Comparison of ENCODE assay signal across 8 cellular contexts in the genomic region with DNA sequence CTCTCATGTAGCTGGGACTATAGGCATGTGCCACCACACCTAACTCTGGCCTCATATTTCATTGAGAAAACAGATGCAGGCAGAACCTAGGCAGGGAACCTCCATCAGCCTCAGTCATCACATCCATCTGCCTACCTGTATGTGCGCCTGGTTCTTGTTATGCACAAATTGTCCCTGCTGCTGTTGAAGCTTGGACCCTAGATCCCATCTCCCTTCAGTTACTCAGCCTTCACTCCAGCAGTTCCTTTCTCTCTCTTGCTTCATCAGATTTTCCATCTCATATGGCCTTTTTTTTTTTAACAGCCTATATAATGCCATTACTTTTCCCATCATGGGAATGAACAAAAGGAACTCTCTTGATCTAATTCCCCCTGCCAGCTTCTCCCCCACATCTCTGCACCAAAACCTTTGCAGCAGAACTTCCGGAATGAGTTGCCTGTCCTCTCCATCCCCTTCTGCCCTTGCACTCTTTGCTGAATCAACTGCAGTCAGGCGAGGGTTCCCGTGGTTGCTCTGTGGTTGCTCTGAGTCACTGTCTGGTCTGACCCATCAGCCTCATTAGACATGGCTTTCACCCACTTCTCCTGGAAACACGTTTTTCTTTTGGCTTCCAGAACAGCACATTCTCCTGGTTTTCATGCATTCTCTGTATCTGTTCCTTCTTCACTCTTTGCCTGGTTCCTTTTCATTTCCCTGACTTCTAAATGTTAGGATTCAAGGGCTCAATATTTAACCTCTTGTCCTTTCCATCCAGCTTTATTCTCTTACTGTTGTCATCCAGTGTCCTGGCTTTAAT. TPM values are rescaled to one million over a fixed set of nuclear protein-coding genes. Genes with fewer than 3 reads are reported as not detected.
DNase-seq lines count a peak whose midpoint lies in the region; TF ChIP-seq lines count a peak whose summit lies in the region.

No MANE protein-coding gene starts in this region.

- no TSS peak for BruUV-seq in Calu3 (replicated peaks; lab: Mats Ljungman, UMichigan)

- H3K4me3 ChIP-seq in endodermal cell (ENCODE audit: low read length) = no peak overlapping the region
- H3K4me3 ChIP-seq in stomach smooth muscle (ENCODE audit: low read length in 2 of 2) = peak overlapping the region in 1 of 2 donors; percentile 15

- H3K4me3 Mint-ChIP-seq in Calu3 (ENCODE audit: low read depth, unreplicated experiment) (no peak overlapping the region), endodermal cell (no peak overlapping the region), nephron progenitor cell (no peak overlapping the region)

- CTCF ChIA-PET in Calu3 (lab: Charles Lee) = no interaction called here

- no peaks in the 10 kb centered on the region for H3K27me3 Mint-ChIP-seq in Calu3 (ENCODE audit: unreplicated experiment)
- H3K27me3 Mint-ChIP-seq in endodermal cell (ENCODE audit: insufficient read depth) = no peaks in the 10 kb centered on the region
- peaks cover 4% of the 10 kb centered on the region for H3K27me3 Mint-ChIP-seq in nephron progenitor cell (ENCODE audit: low read depth, poor library complexity)

- H3K4me1 Mint-ChIP-seq in Calu3 (ENCODE audit: low read depth, unreplicated experiment) = peaks cover 14% of the 10 kb centered on the region
- H3K4me1 Mint-ChIP-seq in endodermal cell = no peaks in the 10 kb centered on the region
- peaks cover 7% of the 10 kb centered on the region for H3K4me1 Mint-ChIP-seq in nephron progenitor cell

- no peak overlapping the region for H3K9ac ChIP-seq in endodermal cell (ENCODE audit: extremely low read depth, low read length, poor library complexity, severe bottlenecking)
- H3K9ac ChIP-seq in stomach smooth muscle (ENCODE audit: low read length in 2 of 2) = no peak overlapping the region

- no peak for TF ChIP-seq CTCF in Calu3 (IDR thresholded peaks at IDR 0.05; ENCODE audit: unreplicated experiment)
- TF ChIP-seq CTCF in endodermal cell (conservative IDR thresholded peaks at IDR 0.05) = no peak
- no peak for TF ChIP-seq CTCF in nephron progenitor cell (IDR thresholded peaks at IDR 0.05)

- H3K27ac Mint-ChIP-seq in Calu3 (ENCODE audit: unreplicated experiment) = no peak overlapping the region
- H3K27ac Mint-ChIP-seq in endodermal cell = peak overlapping the region; percentile 21
- peak overlapping the region; percentile 76 for H3K27ac Mint-ChIP-seq in nephron progenitor cell

- no peaks in the 10 kb centered on the region for H3K9me3 ChIP-seq in endodermal cell (ENCODE audit: control insufficient read depth, low read length)
- no peaks in the 10 kb centered on the region for H3K9me3 ChIP-seq in stomach smooth muscle (ENCODE audit: control insufficient read depth in 2 of 2, low read length in 2 of 2)

- peaks cover 8% of the 10 kb centered on the region for H3K36me3 Mint-ChIP-seq in Calu3 (ENCODE audit: insufficient read depth, unreplicated experiment)
- peaks cover 26% of the 10 kb centered on the region for H3K36me3 Mint-ChIP-seq in endodermal cell (ENCODE audit: low read depth)
- H3K36me3 Mint-ChIP-seq in nephron progenitor cell (ENCODE audit: low read depth) = peaks cover 47% of the 10 kb centered on the region

- H3K9me3 Mint-ChIP-seq in Calu3 (ENCODE audit: low read depth, unreplicated experiment) (no peaks in the 10 kb centered on the region), endodermal cell (no peaks in the 10 kb centered on the region), nephron progenitor cell (no peaks in the 10 kb centered on the region)

- peak overlapping the region; percentile 8 for H3K27ac ChIP-seq in endodermal cell (ENCODE audit: low read depth, low read length)
- peak overlapping the region; percentile 69 for H3K27ac ChIP-seq in stomach smooth muscle (ENCODE audit: low read length)

- H3K4me1 ChIP-seq in endodermal cell (ENCODE audit: control insufficient read depth, insufficient read depth, low read length) (no peaks in the 10 kb centered on the region), stomach smooth muscle (ENCODE audit: control insufficient read depth, insufficient read depth, low read length) (peaks cover 19% of the 10 kb centered on the region)

- peak; percentile 3 for DNase-seq in Calu3
- peak; percentile 86 for DNase-seq in HS-5 (ENCODE audit: low read depth)
- peak; percentile 27 for DNase-seq in activated CD4-positive, alpha-beta T cell treated with anti-CD3 and anti-CD28 coated beads, Interleukin-2, amount 50 U/mL, for 1 hour
- no peak for DNase-seq in endodermal cell
- DNase-seq in nephron progenitor cell = no peak
- no peak for DNase-seq in NCI-H187 treated with DMSO at 0.1 percent for 48 hours (lab: John Stamatoyannopoulos, UW)
- DNase-seq in NCI-H2196 (lab: John Stamatoyannopoulos, UW; ENCODE audit: unreplicated experiment) = no peak

- WGBS in endodermal cell (ENCODE audit: insufficient coverage in 1 of 2, insufficient read length in 1 of 2), 2 experiments = 80 to 83% methylated on average over 5 of the region's 5 CpGs

- peaks cover 8% of the 10 kb centered on the region for H3K36me3 ChIP-seq in endodermal cell (ENCODE audit: control insufficient read depth, insufficient read depth, low read length)
- no peaks in the 10 kb centered on the region for H3K36me3 ChIP-seq in stomach smooth muscle (ENCODE audit: control insufficient read depth in 2 of 2, insufficient read depth in 2 of 2, low read length in 2 of 2)

- no peaks in the 10 kb centered on the region for H3K27me3 ChIP-seq in endodermal cell (ENCODE audit: control insufficient read depth, insufficient read depth, low read length, poor library complexity, severe bottlenecking)
- no peaks in the 10 kb centered on the region for H3K27me3 ChIP-seq in stomach smooth muscle (ENCODE audit: control insufficient read depth in 1 of 2, insufficient read depth in 2 of 2, low read length in 2 of 2)

- intact Hi-C loops in Calu3 (cut with micrococcal nuclease; ENCODE audit: unreplicated experiment) = no loop called here

RNA-seq across cellular contexts. Expression of gene UBE4B, which starts 41.5 kb away (rescaled TPM):
- 26.1 and 28.1 TPM in 2 replicates for total RNA-seq in Calu3 (2022)
- 10 to 100 TPM; 62.7 to 73.3 TPM for total RNA-seq in endodermal cell
- 45.2 TPM for polyA plus RNA-seq in endodermal cell (2013, experiment 1 of 2)
- polyA plus RNA-seq in endodermal cell (2013, experiment 2 of 2) = 41.2 TPM

Comparison
In these comparisons a context has a peak if more than half of its experiments do, and no peak if none do; other contexts are left out.
1. DNase-seq: peak in Calu3 (single experiment), HS-5 (single experiment) and activated CD4-positive, alpha-beta T cell treated with anti-CD3 and anti-CD28 coated beads, Interleukin-2, amount 50 U/mL, for 1 hour (single experiment); none in endodermal cell (single experiment), nephron progenitor cell (single experiment), NCI-H187 treated with DMSO at 0.1 percent for 48 hours (single experiment) and NCI-H2196 (single experiment).